8 cellular contexts compared by ENCODE assay signal in the genomic region with DNA sequence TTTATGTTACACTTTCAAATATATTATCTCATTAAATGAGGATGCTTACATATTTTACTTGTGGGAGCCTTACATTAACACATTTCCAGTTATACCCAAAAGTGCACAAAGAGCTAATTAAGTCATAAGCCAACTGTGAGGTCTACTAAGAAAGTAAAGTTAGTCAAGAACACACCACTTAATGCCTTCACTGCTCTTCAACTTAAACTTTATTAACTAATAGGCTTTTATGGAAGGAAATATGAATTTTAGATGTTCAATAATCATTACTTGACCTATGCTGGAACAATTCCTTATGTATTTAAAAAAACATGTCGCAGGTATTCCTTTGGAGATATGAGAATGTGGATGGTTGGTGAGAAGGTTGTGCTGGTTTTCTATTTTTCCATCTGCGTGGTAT. TPM values are rescaled to one million over a fixed set of nuclear protein-coding genes. Genes with fewer than 3 reads are reported as not detected.
DNase-seq lines count a peak whose midpoint lies in the region; ATAC-seq and TF ChIP-seq lines count a peak whose summit lies in the region.

No MANE protein-coding gene starts in this region.

- H3K9me3 Mint-ChIP-seq in activated CD4-positive, alpha-beta T cell treated with anti-CD3 and anti-CD28 coated beads for 36 hours (ENCODE audit: low read depth), result no peaks in the 10 kb centered on the region
- H3K9me3 Mint-ChIP-seq in stimulated activated naive CD8-positive, alpha-beta T cell treated with anti-CD3 and anti-CD28 coated beads, Interleukin-15, amount 100 ng/mL, for 72 hours, result peaks cover 0 to 3% of the 10 kb centered on the region in 2 donors

- H3K36me3 ChIP-seq in SK-N-MC (ENCODE audit: insufficient read depth, low read length), result no peaks in the 10 kb centered on the region
- no peaks in the 10 kb centered on the region for H3K36me3 ChIP-seq in hepatocyte (replicated peaks; ENCODE audit: insufficient read depth, low read depth)

- CTCF ChIA-PET in activated CD4-positive, alpha-beta T cell treated with anti-CD3 and anti-CD28 coated beads for 36 hours (lab: Charles Lee), result interaction anchor here (0.6 to 6.1 kb wide), 7 partner anchors 8 to 419 kb away, joined by 3 to 28 read pairs (median 4); no protein-coding TSS in a partner anchor

- H3K4me3 Mint-ChIP-seq in activated CD4-positive, alpha-beta T cell treated with anti-CD3 and anti-CD28 coated beads for 36 hours, result peak overlapping the region; percentile 97
- peak overlapping the region; percentile 87 to 98 for H3K4me3 Mint-ChIP-seq in stimulated activated naive CD8-positive, alpha-beta T cell treated with anti-CD3 and anti-CD28 coated beads, Interleukin-15, amount 100 ng/mL, for 72 hours

- DNase-seq in activated CD4-positive, alpha-beta T cell treated with anti-CD3 and anti-CD28 coated beads for 36 hours, result no peak
- no peak for DNase-seq in activated CD4-positive, alpha-beta T cell treated with anti-CD3 and anti-CD28 coated beads for 4 hours
- DNase-seq in SK-N-MC (ENCODE audit: low read depth, low spot score), result no peak
- no peak for DNase-seq in hepatocyte (ENCODE audit: low spot score)
- no peak for DNase-seq in stimulated activated naive CD8-positive, alpha-beta T cell treated with anti-CD3 and anti-CD28 coated beads, Interleukin-15, amount 100 ng/mL, for 72 hours
- DNase-seq in COLO668 (lab: John Stamatoyannopoulos, UW; ENCODE audit: unreplicated experiment), result no peak
- DNase-seq in HuH-7.5 (ENCODE audit: low spot score), result no peak
- DNase-seq in omental fat pad (ENCODE audit: low spot score), result no peak

- peaks cover 4% of the 10 kb centered on the region for H3K27me3 ChIP-seq in hepatocyte

- peak overlapping the region; percentile 93 for H3K4me2 ChIP-seq in hepatocyte

- H2AFZ ChIP-seq in hepatocyte, result no peak overlapping the region

- no peak for ATAC-seq in activated CD4-positive, alpha-beta T cell treated with anti-CD3 and anti-CD28 coated beads for 36 hours
- ATAC-seq in stimulated activated naive CD8-positive, alpha-beta T cell treated with anti-CD3 and anti-CD28 coated beads, Interleukin-15, amount 100 ng/mL, for 72 hours, result no peak
- no peak for ATAC-seq in omental fat pad (ENCODE audit: low FRiP score)

- H3K27ac ChIP-seq in SK-N-MC (no peak overlapping the region), hepatocyte (no peak overlapping the region)

- no peak for TF ChIP-seq CTCF in hepatocyte (IDR thresholded peaks at IDR 0.05; ENCODE audit: poor library complexity)
- TF ChIP-seq CTCF in omental fat pad (IDR thresholded peaks at IDR 0.05), result no peak

- peaks cover 40% of the 10 kb centered on the region for H3K4me1 Mint-ChIP-seq in activated CD4-positive, alpha-beta T cell treated with anti-CD3 and anti-CD28 coated beads for 36 hours
- H3K4me1 Mint-ChIP-seq in stimulated activated naive CD8-positive, alpha-beta T cell treated with anti-CD3 and anti-CD28 coated beads, Interleukin-15, amount 100 ng/mL, for 72 hours, result peaks cover 25% of the 10 kb centered on the region

- H3K27ac Mint-ChIP-seq in activated CD4-positive, alpha-beta T cell treated with anti-CD3 and anti-CD28 coated beads for 36 hours, result peak overlapping the region; percentile 98
- peak overlapping the region; percentile 97 to 100 for H3K27ac Mint-ChIP-seq in stimulated activated naive CD8-positive, alpha-beta T cell treated with anti-CD3 and anti-CD28 coated beads, Interleukin-15, amount 100 ng/mL, for 72 hours

- H3K36me3 Mint-ChIP-seq in activated CD4-positive, alpha-beta T cell treated with anti-CD3 and anti-CD28 coated beads for 36 hours (ENCODE audit: low read depth), result peaks cover 44% of the 10 kb centered on the region

- H3K4me3 ChIP-seq in SK-N-MC (peak overlapping the region; percentile 82; the same call in 1 of the 2 replicates), hepatocyte (no peak overlapping the region)

- H3K9me3 ChIP-seq in SK-N-MC (ENCODE audit: low read depth, low read length) (no peaks in the 10 kb centered on the region), hepatocyte (ENCODE audit: low read depth) (no peaks in the 10 kb centered on the region)

- H3K9me2 ChIP-seq in hepatocyte (replicated peaks; ENCODE audit: insufficient read depth), result no peaks in the 10 kb centered on the region

- H4K20me1 ChIP-seq in hepatocyte (ENCODE audit: insufficient read depth, poor library complexity, severe bottlenecking), result no peaks in the 10 kb centered on the region

- no peaks in the 10 kb centered on the region for H3K27me3 Mint-ChIP-seq in activated CD4-positive, alpha-beta T cell treated with anti-CD3 and anti-CD28 coated beads for 36 hours
- no peaks in the 10 kb centered on the region for H3K27me3 Mint-ChIP-seq in stimulated activated naive CD8-positive, alpha-beta T cell treated with anti-CD3 and anti-CD28 coated beads, Interleukin-15, amount 100 ng/mL, for 72 hours

- POLR2A ChIA-PET in activated CD4-positive, alpha-beta T cell treated with anti-CD3 and anti-CD28 coated beads for 36 hours (lab: Charles Lee), result interaction anchor here (0.6 to 2.2 kb wide), 7 partner anchors 27 to 120 kb away, joined by 3 to 18 read pairs (median 7); no protein-coding TSS in a partner anchor

- H3K9ac ChIP-seq in SK-N-MC (ENCODE audit: insufficient read length), result no peak overlapping the region

- intact Hi-C loops in activated CD4-positive, alpha-beta T cell treated with anti-CD3 and anti-CD28 coated beads for 36 hours (cut with DNase I, micrococcal nuclease), result loop anchor here (1.0 to 10.0 kb wide), 11 partner anchors 9 to 1855 kb away; partner anchors contain the start of genes FAM174A (in 1 of the 2) and PAM (in 1 of the 2)

- H3K79me2 ChIP-seq in hepatocyte, result no peaks in the 10 kb centered on the region

- WGBS in hepatocyte (ENCODE audit: low lambda C conversion rate, missing lambda C conversion rate), result 96% methylated on average over 2 of the region's 2 CpGs

- no peaks in the 10 kb centered on the region for H3K4me1 ChIP-seq in hepatocyte (ENCODE audit: insufficient read depth)

RNA-seq across cellular contexts. Expression of gene ST8SIA4, which starts 3.4 kb away (rescaled TPM):
- 10 to 100 TPM; 31.7 to 32.0 TPM for total RNA-seq in activated CD4-positive, alpha-beta T cell treated with anti-CD3 and anti-CD28 coated beads for 36 hours
- total RNA-seq in hepatocyte (6.0 and 7.1 TPM in 2 replicates), omental fat pad (10 to 100 TPM in 2 of 4 donors, 1 to 10 TPM in 2; 4.2 to 23.5 (median 9.4) TPM)
- polyA plus RNA-seq in hepatocyte, result 1.8 and 3.1 TPM in 2 replicates
